8 cellular contexts compared by ENCODE assay signal in the genomic region with DNA sequence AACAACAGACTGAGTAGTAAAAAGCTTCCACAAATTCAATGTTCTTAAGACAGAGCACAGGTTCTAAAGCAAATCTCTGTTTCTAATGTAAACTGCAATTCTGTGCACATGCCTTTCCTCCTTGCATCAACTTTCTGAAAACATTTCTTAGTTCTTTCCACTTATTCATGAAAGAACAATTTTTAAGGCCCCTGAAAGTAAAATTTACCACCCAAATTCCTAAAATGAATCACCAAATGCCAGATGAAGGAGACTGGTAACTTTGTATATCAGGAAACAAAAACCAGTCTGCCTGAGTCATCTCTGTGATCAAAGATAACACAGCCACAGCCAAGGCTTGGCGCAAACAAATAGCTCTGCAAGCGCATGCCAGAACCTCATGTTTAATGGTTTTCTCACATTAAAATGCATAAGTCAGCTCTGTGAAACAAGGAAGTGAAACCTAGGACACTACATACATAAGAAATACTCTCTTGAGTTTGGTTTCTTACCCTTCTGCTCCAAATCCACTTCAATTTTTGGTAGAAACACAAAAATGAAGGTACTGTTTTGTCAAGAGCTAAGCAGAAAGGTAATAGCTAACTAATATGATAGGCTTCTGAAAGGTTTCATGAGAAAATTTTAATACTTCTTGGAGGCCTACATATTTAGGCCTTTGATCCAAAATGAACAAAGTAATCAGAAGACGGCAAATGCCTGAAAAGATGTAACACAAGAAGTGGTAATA.
DNase-seq lines count a peak whose midpoint lies in the region; ATAC-seq lines count a peak whose summit lies in the region.

No MANE protein-coding gene starts in this region.

- H3K36me3 ChIP-seq in BLaER1 treated with 17β-estradiol and CSF1 and Interleukin-3, amounts not matched to agents 10 nM and 100 nM = peaks cover 0 to 54% (median 23%) of the 10 kb centered on the region in 11 experiments; a peak in 17 of 22 replicates

- no peaks in the 10 kb centered on the region for H3K9me3 Mint-ChIP-seq in immature natural killer cell

- H3K4me1 Mint-ChIP-seq in immature natural killer cell = peaks cover 38 to 43% of the 10 kb centered on the region in 2 donors

- H3K4me3 Mint-ChIP-seq in immature natural killer cell = peak overlapping the region; percentile 60 to 83 (median 68)

- no peaks in the 10 kb centered on the region for H3K27me3 ChIP-seq in BLaER1 treated with 17β-estradiol and CSF1 and Interleukin-3, amounts not matched to agents 10 nM and 100 nM

- peak overlapping the region; percentile 53 to 89 (median 83) for H3K4me2 ChIP-seq in BLaER1 treated with 17β-estradiol and CSF1 and Interleukin-3, amounts not matched to agents 10 nM and 100 nM

- H3K9me3 ChIP-seq in BLaER1 treated with 17β-estradiol and CSF1 and Interleukin-3, amounts not matched to agents 10 nM and 100 nM (replicated peaks in 1 of 11) = peaks cover 0 to 5% (median 0%) of the 10 kb centered on the region in 11 experiments; a peak in 1 of 22 replicates

- peaks cover 3 to 16% (median 10%) of the 10 kb centered on the region in 3 donors for H3K36me3 Mint-ChIP-seq in immature natural killer cell

- no peak overlapping the region; a peak in 1 of 20 replicates for H3K4me3 ChIP-seq in BLaER1 treated with 17β-estradiol and CSF1 and Interleukin-3, amounts not matched to agents 10 nM and 100 nM

- peak overlapping the region; percentile 81 to 95 (median 88) for H3K27ac Mint-ChIP-seq in immature natural killer cell

- peak overlapping the region; percentile 50 to 88 (median 76) for H3K27ac ChIP-seq in BLaER1 treated with 17β-estradiol and CSF1 and Interleukin-3, amounts not matched to agents 10 nM and 100 nM

- DNase-seq in SW480 (ENCODE audit: low spot score) (peak; percentile 98), amniotic epithelial cell (ENCODE audit: low read depth) (peak; percentile 100), immature natural killer cell (peak; percentile 50 to 68 (median 58)), NCI-H510A (lab: John Stamatoyannopoulos, UW) (no peak)
- DNase-seq in stimulated activated CD4-positive, alpha-beta T cell treated with anti-CD3 and anti-CD28 coated beads, Interleukin-15, amount 100 ng/mL, for 1 hour (ENCODE audit: low read depth in 1 of 2, low spot score in 1 of 2) = peak; percentile 19 to 22

- ATAC-seq in GM19455 (IDR thresholded peaks at IDR 0.05; ENCODE audit: unreplicated experiment) = peak; percentile 82
- ATAC-seq in HG03575 (IDR thresholded peaks at IDR 0.05; ENCODE audit: extremely low read depth, insufficient number of reproducible peaks, low FRiP score, unreplicated experiment) = peak; percentile 88

- peak overlapping the region in 9 of 11 experiments; percentile 39 to 74 (median 59); a peak in 15 of 22 replicates for H3K9ac ChIP-seq in BLaER1 treated with 17β-estradiol and CSF1 and Interleukin-3, amounts not matched to agents 10 nM and 100 nM

- H3K4me1 ChIP-seq in BLaER1 treated with 17β-estradiol and CSF1 and Interleukin-3, amounts not matched to agents 10 nM and 100 nM = peaks cover 29 to 90% (median 35%) of the 10 kb centered on the region in 10 experiments

- no peaks in the 10 kb centered on the region for H4K20me1 ChIP-seq in BLaER1 treated with 17β-estradiol and CSF1 and Interleukin-3, amounts not matched to agents 10 nM and 100 nM

- peaks cover 0 to 5% (median 0%) of the 10 kb centered on the region in 3 donors for H3K27me3 Mint-ChIP-seq in immature natural killer cell (ENCODE audit: low read depth in 3 of 3)
